In genomic region chr14:31421200-31421599, GRCh38 we compare ENCODE assay signal across 9 cellular contexts. TPM values are rescaled to one million over a fixed set of nuclear protein-coding genes. Genes with fewer than 3 reads are reported as not detected.
DNase-seq lines count a peak whose midpoint lies in the region; ATAC-seq and TF ChIP-seq lines count a peak whose summit lies in the region.
"Had no signal": no experiment of that assay in that cellular context is flagged by ENCODE, and none has a peak within 500 bp of the region (broad histone marks: within the 10 kb centered on the region; RNA-seq: fewer than 3 reads in every experiment).

No MANE protein-coding gene starts in this region.

- peak overlapping the region; percentile 74 for H3K9ac ChIP-seq in mucosa of stomach (ENCODE audit: low read length)

- no peak for TF ChIP-seq CTCF in left ventricle myocardium inferior (IDR thresholded peaks at IDR 0.05; ENCODE audit: borderline replicate concordance)
- no peak for TF ChIP-seq CTCF in upper lobe of right lung (IDR thresholded peaks at IDR 0.05)

- H3K9me3 ChIP-seq in left ventricle myocardium inferior (replicated peaks) (no peaks in the 10 kb centered on the region), mucosa of stomach (ENCODE audit: control insufficient read depth, low read length) (no peaks in the 10 kb centered on the region), upper lobe of right lung (no peaks in the 10 kb centered on the region)
- H3K9me3 ChIP-seq: sigmoid colon had no signal

- H3K4me3 ChIP-seq in left ventricle myocardium inferior: peak overlapping the region; percentile 97
- peak overlapping the region; percentile 98 for H3K4me3 ChIP-seq in mucosa of stomach (ENCODE audit: low read length)
- H3K4me3 ChIP-seq in upper lobe of right lung: peak overlapping the region; percentile 94

- H3K4me1 Mint-ChIP-seq in activated T-helper 17 cell treated with anti-CD3 and anti-CD28 coated beads, Interleukin-2, amount 50 U/mL, for 72 hours: peaks cover 5% of the 10 kb centered on the region

- no peak for DNase-seq in left ventricle myocardium inferior
- no peak for DNase-seq in left ventricle myocardium superior
- DNase-seq in upper lobe of right lung: no peak
- no peak for DNase-seq in G401 (ENCODE audit: low spot score)
- no peak for DNase-seq in NCI-H1694 (lab: John Stamatoyannopoulos, UW)

- H3K27ac ChIP-seq in left ventricle myocardium inferior (replicated peaks): peak overlapping the region; percentile 95
- peak overlapping the region; percentile 80 for H3K27ac ChIP-seq in upper lobe of right lung

- no peaks in the 10 kb centered on the region for H3K9me3 Mint-ChIP-seq in activated T-helper 17 cell treated with anti-CD3 and anti-CD28 coated beads, Interleukin-2, amount 50 U/mL, for 72 hours

- H3K4me1 ChIP-seq in left ventricle myocardium inferior (peaks cover 34% of the 10 kb centered on the region), mucosa of stomach (ENCODE audit: control insufficient read depth, insufficient read depth, low read length) (no peaks in the 10 kb centered on the region), upper lobe of right lung (peaks cover 20% of the 10 kb centered on the region)

- H3K36me3 ChIP-seq in left ventricle myocardium inferior (no peaks in the 10 kb centered on the region), mucosa of stomach (ENCODE audit: control insufficient read depth, insufficient read depth, low read length) (no peaks in the 10 kb centered on the region), upper lobe of right lung (no peaks in the 10 kb centered on the region)
- H3K36me3 ChIP-seq: sigmoid colon had no signal

- H3K36me3 Mint-ChIP-seq in activated T-helper 17 cell treated with anti-CD3 and anti-CD28 coated beads, Interleukin-2, amount 50 U/mL, for 72 hours (ENCODE audit: low read depth): peaks cover 5% of the 10 kb centered on the region

- peak overlapping the region; percentile 91 for H3K4me3 Mint-ChIP-seq in activated T-helper 17 cell treated with anti-CD3 and anti-CD28 coated beads, Interleukin-2, amount 50 U/mL, for 72 hours

- intact Hi-C loops in left ventricle myocardium inferior (cut with micrococcal nuclease): no loop called here
- intact Hi-C loops in left ventricle myocardium superior (cut with micrococcal nuclease): no loop called here
- intact Hi-C loops in upper lobe of right lung (cut with DNase I): no loop called here

- in situ Hi-C loops in G401 (cut with HindIII; ENCODE audit: low sequenced_read_pairs): no loop called here

- no peaks in the 10 kb centered on the region for H3K27me3 ChIP-seq in left ventricle myocardium inferior (ENCODE audit: low read depth)
- H3K27me3 ChIP-seq in mucosa of stomach (ENCODE audit: control insufficient read depth, insufficient read depth, low read length): no peaks in the 10 kb centered on the region
- H3K27me3 ChIP-seq in upper lobe of right lung: no peaks in the 10 kb centered on the region
- H3K27me3 ChIP-seq: sigmoid colon had no signal

- ATAC-seq in left ventricle myocardium superior (no peak), upper lobe of right lung (no peak), HG02884 (IDR thresholded peaks at IDR 0.05; ENCODE audit: unreplicated experiment) (no peak)
- ATAC-seq in activated T-helper 17 cell treated with anti-CD3 and anti-CD28 coated beads, Interleukin-2, amount 50 U/mL, for 72 hours (replicated peaks): no peak

- H3K27ac Mint-ChIP-seq in activated T-helper 17 cell treated with anti-CD3 and anti-CD28 coated beads, Interleukin-2, amount 50 U/mL, for 72 hours: peak overlapping the region; percentile 75

- no peaks in the 10 kb centered on the region for H3K27me3 Mint-ChIP-seq in activated T-helper 17 cell treated with anti-CD3 and anti-CD28 coated beads, Interleukin-2, amount 50 U/mL, for 72 hours

RNA-seq across cellular contexts. Expression of gene HEATR5A, which starts 0.8 kb away (rescaled TPM):
- total RNA-seq in left ventricle myocardium inferior (51.8 TPM), left ventricle myocardium superior (46.8 TPM), upper lobe of right lung (46.3 TPM)
- 10 to 100 TPM; 16.4 to 23.8 TPM for total RNA-seq in activated T-helper 17 cell treated with anti-CD3 and anti-CD28 coated beads, Interleukin-2, amount 50 U/mL, for 72 hours
- total RNA-seq in G401 (2014; rRNA removed; shearing (Covaris generic)): 14.9 and 27.5 TPM in 2 replicates

RNA-seq across cellular contexts. Expression of gene DTD2, which starts 36.1 kb away (rescaled TPM):
- total RNA-seq in left ventricle myocardium inferior (6.9 TPM), left ventricle myocardium superior (8.4 TPM), upper lobe of right lung (18.2 TPM)
- 10 to 100 TPM; 13.7 to 22.4 TPM for total RNA-seq in activated T-helper 17 cell treated with anti-CD3 and anti-CD28 coated beads, Interleukin-2, amount 50 U/mL, for 72 hours
- 58.0 and 80.7 TPM in 2 replicates for total RNA-seq in G401 (2014; rRNA removed; shearing (Covaris generic))
